ENCODE assay signal across 2 cellular contexts in the genomic region with DNA sequence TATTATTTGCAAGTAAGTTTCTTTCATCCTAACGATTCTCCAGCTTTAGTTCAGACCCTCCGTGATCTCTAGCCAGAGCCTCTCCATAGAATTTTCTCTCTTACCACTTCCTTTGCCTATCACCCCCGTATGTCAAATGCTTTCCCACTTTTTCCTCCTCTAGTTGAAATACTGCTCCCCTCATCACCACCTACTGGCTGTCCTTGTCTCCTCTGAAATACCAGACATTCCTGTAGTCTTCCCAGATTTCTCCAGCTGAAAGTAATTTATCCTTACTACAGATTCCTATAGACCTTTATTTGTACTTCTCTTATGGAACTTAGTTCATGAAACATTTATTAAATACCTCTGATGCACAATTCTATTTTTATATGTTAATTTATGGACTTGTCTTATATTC.
TF ChIP-seq lines count a peak whose summit lies in the region.

No MANE protein-coding gene starts in this region.

TF ChIP-seq in IMR-90, 13 proteins besides CTCF, POLR2A, EP300 and RAD21:
- TF ChIP-seq, protein P1, sequence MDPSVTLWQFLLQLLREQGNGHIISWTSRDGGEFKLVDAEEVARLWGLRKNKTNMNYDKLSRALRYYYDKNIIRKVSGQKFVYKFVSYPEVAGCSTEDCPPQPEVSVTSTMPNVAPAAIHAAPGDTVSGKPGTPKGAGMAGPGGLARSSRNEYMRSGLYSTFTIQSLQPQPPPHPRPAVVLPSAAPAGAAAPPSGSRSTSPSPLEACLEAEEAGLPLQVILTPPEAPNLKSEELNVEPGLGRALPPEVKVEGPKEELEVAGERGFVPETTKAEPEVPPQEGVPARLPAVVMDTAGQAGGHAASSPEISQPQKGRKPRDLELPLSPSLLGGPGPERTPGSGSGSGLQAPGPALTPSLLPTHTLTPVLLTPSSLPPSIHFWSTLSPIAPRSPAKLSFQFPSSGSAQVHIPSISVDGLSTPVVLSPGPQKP (IDR thresholded peaks at IDR 0.05; ENCODE audit: borderline replicate concordance, low read depth, low read length) = no peak
- TF ChIP-seq, protein P2, sequence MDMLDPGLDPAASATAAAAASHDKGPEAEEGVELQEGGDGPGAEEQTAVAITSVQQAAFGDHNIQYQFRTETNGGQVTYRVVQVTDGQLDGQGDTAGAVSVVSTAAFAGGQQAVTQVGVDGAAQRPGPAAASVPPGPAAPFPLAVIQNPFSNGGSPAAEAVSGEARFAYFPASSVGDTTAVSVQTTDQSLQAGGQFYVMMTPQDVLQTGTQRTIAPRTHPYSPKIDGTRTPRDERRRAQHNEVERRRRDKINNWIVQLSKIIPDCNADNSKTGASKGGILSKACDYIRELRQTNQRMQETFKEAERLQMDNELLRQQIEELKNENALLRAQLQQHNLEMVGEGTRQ (IDR thresholded peaks at IDR 0.05; ENCODE audit: low read depth, low read length) = no peak
- TF ChIP-seq BHLHE40 (IDR thresholded peaks at IDR 0.05; ENCODE audit: low read depth, low read length) (no peak), RCOR1 (IDR thresholded peaks at IDR 0.05; ENCODE audit: insufficient replicate concordance, low read length) (no peak), SMC3 (IDR thresholded peaks at IDR 0.05; ENCODE audit: low read depth, low read length) (no peak), MAFK (IDR thresholded peaks at IDR 0.05; ENCODE audit: low read depth, low read length) (no peak), NFE2L2 (IDR thresholded peaks at IDR 0.05; ENCODE audit: low read depth, low read length) (no peak)

TF ChIP-seq in H1, 55 proteins besides CTCF, POLR2A, EP300 and RAD21:
- TF ChIP-seq, protein P3, sequence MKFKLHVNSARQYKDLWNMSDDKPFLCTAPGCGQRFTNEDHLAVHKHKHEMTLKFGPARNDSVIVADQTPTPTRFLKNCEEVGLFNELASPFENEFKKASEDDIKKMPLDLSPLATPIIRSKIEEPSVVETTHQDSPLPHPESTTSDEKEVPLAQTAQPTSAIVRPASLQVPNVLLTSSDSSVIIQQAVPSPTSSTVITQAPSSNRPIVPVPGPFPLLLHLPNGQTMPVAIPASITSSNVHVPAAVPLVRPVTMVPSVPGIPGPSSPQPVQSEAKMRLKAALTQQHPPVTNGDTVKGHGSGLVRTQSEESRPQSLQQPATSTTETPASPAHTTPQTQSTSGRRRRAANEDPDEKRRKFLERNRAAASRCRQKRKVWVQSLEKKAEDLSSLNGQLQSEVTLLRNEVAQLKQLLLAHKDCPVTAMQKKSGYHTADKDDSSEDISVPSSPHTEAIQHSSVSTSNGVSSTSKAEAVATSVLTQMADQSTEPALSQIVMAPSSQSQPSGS (IDR thresholded peaks at IDR 0.05; ENCODE audit: low read length) = no peak
- TF ChIP-seq HDAC2 (IDR thresholded peaks at IDR 0.05; ENCODE audit: borderline replicate concordance in 1 of 2, low read depth in 2 of 2, low read length in 2 of 2) (no peak), TBP (IDR thresholded peaks at IDR 0.05; ENCODE audit: low read depth, low read length) (peak; percentile 34; the same call in 1 of the 2 replicates), GABPA (IDR thresholded peaks at IDR 0.05; ENCODE audit: borderline replicate concordance, insufficient read depth, low read length) (no peak), BCL11A (IDR thresholded peaks at IDR 0.05; ENCODE audit: low read depth in 2 of 2, low read length in 2 of 2) (no peak), TEAD4 (IDR thresholded peaks at IDR 0.05; ENCODE audit: low read depth, low read length) (peak; percentile 97), NANOG (IDR thresholded peaks at IDR 0.05; ENCODE audit: insufficient read depth, low read depth, low read length, poor library complexity, severe bottlenecking) (no peak)
- TF ChIP-seq, protein P4, sequence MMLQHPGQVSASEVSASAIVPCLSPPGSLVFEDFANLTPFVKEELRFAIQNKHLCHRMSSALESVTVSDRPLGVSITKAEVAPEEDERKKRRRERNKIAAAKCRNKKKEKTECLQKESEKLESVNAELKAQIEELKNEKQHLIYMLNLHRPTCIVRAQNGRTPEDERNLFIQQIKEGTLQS (IDR thresholded peaks at IDR 0.05; ENCODE audit: insufficient read depth, low read depth, low read length) = no peak
- TF ChIP-seq, protein P5, sequence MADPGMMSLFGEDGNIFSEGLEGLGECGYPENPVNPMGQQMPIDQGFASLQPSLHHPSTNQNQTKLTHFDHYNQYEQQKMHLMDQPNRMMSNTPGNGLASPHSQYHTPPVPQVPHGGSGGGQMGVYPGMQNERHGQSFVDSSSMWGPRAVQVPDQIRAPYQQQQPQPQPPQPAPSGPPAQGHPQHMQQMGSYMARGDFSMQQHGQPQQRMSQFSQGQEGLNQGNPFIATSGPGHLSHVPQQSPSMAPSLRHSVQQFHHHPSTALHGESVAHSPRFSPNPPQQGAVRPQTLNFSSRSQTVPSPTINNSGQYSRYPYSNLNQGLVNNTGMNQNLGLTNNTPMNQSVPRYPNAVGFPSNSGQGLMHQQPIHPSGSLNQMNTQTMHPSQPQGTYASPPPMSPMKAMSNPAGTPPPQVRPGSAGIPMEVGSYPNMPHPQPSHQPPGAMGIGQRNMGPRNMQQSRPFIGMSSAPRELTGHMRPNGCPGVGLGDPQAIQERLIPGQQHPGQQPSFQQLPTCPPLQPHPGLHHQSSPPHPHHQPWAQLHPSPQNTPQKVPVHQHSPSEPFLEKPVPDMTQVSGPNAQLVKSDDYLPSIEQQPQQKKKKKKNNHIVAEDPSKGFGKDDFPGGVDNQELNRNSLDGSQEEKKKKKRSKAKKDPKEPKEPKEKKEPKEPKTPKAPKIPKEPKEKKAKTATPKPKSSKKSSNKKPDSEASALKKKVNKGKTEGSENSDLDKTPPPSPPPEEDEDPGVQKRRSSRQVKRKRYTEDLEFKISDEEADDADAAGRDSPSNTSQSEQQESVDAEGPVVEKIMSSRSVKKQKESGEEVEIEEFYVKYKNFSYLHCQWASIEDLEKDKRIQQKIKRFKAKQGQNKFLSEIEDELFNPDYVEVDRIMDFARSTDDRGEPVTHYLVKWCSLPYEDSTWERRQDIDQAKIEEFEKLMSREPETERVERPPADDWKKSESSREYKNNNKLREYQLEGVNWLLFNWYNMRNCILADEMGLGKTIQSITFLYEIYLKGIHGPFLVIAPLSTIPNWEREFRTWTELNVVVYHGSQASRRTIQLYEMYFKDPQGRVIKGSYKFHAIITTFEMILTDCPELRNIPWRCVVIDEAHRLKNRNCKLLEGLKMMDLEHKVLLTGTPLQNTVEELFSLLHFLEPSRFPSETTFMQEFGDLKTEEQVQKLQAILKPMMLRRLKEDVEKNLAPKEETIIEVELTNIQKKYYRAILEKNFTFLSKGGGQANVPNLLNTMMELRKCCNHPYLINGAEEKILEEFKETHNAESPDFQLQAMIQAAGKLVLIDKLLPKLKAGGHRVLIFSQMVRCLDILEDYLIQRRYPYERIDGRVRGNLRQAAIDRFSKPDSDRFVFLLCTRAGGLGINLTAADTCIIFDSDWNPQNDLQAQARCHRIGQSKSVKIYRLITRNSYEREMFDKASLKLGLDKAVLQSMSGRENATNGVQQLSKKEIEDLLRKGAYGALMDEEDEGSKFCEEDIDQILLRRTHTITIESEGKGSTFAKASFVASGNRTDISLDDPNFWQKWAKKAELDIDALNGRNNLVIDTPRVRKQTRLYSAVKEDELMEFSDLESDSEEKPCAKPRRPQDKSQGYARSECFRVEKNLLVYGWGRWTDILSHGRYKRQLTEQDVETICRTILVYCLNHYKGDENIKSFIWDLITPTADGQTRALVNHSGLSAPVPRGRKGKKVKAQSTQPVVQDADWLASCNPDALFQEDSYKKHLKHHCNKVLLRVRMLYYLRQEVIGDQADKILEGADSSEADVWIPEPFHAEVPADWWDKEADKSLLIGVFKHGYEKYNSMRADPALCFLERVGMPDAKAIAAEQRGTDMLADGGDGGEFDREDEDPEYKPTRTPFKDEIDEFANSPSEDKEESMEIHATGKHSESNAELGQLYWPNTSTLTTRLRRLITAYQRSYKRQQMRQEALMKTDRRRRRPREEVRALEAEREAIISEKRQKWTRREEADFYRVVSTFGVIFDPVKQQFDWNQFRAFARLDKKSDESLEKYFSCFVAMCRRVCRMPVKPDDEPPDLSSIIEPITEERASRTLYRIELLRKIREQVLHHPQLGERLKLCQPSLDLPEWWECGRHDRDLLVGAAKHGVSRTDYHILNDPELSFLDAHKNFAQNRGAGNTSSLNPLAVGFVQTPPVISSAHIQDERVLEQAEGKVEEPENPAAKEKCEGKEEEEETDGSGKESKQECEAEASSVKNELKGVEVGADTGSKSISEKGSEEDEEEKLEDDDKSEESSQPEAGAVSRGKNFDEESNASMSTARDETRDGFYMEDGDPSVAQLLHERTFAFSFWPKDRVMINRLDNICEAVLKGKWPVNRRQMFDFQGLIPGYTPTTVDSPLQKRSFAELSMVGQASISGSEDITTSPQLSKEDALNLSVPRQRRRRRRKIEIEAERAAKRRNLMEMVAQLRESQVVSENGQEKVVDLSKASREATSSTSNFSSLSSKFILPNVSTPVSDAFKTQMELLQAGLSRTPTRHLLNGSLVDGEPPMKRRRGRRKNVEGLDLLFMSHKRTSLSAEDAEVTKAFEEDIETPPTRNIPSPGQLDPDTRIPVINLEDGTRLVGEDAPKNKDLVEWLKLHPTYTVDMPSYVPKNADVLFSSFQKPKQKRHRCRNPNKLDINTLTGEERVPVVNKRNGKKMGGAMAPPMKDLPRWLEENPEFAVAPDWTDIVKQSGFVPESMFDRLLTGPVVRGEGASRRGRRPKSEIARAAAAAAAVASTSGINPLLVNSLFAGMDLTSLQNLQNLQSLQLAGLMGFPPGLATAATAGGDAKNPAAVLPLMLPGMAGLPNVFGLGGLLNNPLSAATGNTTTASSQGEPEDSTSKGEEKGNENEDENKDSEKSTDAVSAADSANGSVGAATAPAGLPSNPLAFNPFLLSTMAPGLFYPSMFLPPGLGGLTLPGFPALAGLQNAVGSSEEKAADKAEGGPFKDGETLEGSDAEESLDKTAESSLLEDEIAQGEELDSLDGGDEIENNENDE (IDR thresholded peaks at IDR 0.05; ENCODE audit: insufficient replicate concordance, low read length) = peak; percentile 44
- TF ChIP-seq, protein P6, sequence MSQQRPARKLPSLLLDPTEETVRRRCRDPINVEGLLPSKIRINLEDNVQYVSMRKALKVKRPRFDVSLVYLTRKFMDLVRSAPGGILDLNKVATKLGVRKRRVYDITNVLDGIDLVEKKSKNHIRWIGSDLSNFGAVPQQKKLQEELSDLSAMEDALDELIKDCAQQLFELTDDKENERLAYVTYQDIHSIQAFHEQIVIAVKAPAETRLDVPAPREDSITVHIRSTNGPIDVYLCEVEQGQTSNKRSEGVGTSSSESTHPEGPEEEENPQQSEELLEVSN (IDR thresholded peaks at IDR 0.05) = no peak
TF ChIP-seq in H1: peak in this region for 3.
